ENCODE assay signal across 8 cellular contexts in genomic region chr18:8754995-8755955, GRCh38. TPM values are rescaled to one million over a fixed set of nuclear protein-coding genes. Genes with fewer than 3 reads are reported as not detected.
DNase-seq lines count a peak whose midpoint lies in the region; ATAC-seq and TF ChIP-seq lines count a peak whose summit lies in the region.

No MANE protein-coding gene starts in this region.

- no peak for TF ChIP-seq CTCF in mucosa of descending colon (IDR thresholded peaks at IDR 0.05)
- no peak for TF ChIP-seq CTCF in right atrium auricular region (IDR thresholded peaks at IDR 0.05)

- H3K36me3 Mint-ChIP-seq in CD8-positive, alpha-beta memory T cell, result no peaks in the 10 kb centered on the region

- no peaks in the 10 kb centered on the region for H3K9me3 Mint-ChIP-seq in CD8-positive, alpha-beta memory T cell

- H3K4me1 ChIP-seq in CD8-positive, alpha-beta memory T cell (ENCODE audit: insufficient read depth, low read length), result peaks cover 27% of the 10 kb centered on the region
- H3K4me1 ChIP-seq in mucosa of descending colon (ENCODE audit: low read depth) (peaks cover 12% of the 10 kb centered on the region), right atrium auricular region (no peaks in the 10 kb centered on the region)

- intact Hi-C loops in mucosa of descending colon (cut with DNase I, micrococcal nuclease), result no loop called here

- H3K4me3 Mint-ChIP-seq in CD8-positive, alpha-beta memory T cell, result peak overlapping the region in 6 of 7 donors; percentile 68 to 79 (median 74)

- H3K27ac ChIP-seq in CD8-positive, alpha-beta memory T cell (ENCODE audit: low read depth, low read length), result no peak overlapping the region
- H3K27ac ChIP-seq in right atrium auricular region, result no peak overlapping the region

- H3K27me3 ChIP-seq in CD8-positive, alpha-beta memory T cell (ENCODE audit: insufficient read depth, low read length, poor library complexity, severe bottlenecking), result no peaks in the 10 kb centered on the region
- H3K27me3 ChIP-seq in right atrium auricular region, result no peaks in the 10 kb centered on the region

- POLR2A ChIA-PET in CD8-positive, alpha-beta memory T cell (lab: Charles Lee), result no interaction called here

- DNase-seq in CD8-positive, alpha-beta memory T cell, result peak; percentile 17 to 82 (median 75)
- DNase-seq in activated T-cell treated with anti-CD3 and anti-CD28 coated beads, Interleukin-2, amount 50 U/mL, for 1 hour, result peak; percentile 26
- peak in 1 of 3 donors; percentile 49 for DNase-seq in mucosa of descending colon
- no peak for DNase-seq in right atrium auricular region (ENCODE audit: low spot score)
- no peak for DNase-seq in erythroblast (lab: John Stamatoyannopoulos, UW)
- no peak for DNase-seq in hypothalamus (lab: John Stamatoyannopoulos, UW)

- TF ChIP-seq POLR2A in erythroblast (IDR thresholded peaks at IDR 0.05; ENCODE audit: low read length), result no peak

- H3K4me3 ChIP-seq in CD8-positive, alpha-beta memory T cell (ENCODE audit: low read length), result peak overlapping the region; percentile 26
- H3K4me3 ChIP-seq in mucosa of descending colon (no peak overlapping the region), right atrium auricular region (no peak overlapping the region)

- ATAC-seq in HG03139 (IDR thresholded peaks at IDR 0.05; ENCODE audit: unreplicated experiment) (peak; percentile 83), mucosa of descending colon (peak; percentile 56), HG02763 (IDR thresholded peaks at IDR 0.05; ENCODE audit: unreplicated experiment) (no peak)

- peaks cover 28 to 38% (median 37%) of the 10 kb centered on the region in 3 donors for H3K4me1 Mint-ChIP-seq in CD8-positive, alpha-beta memory T cell

- CTCF ChIA-PET in CD8-positive, alpha-beta memory T cell (lab: Charles Lee), result no interaction called here

- H3K36me3 ChIP-seq in CD8-positive, alpha-beta memory T cell (ENCODE audit: insufficient read depth, low read length), result no peaks in the 10 kb centered on the region
- H3K36me3 ChIP-seq in mucosa of descending colon (ENCODE audit: low read depth), result no peaks in the 10 kb centered on the region
- H3K36me3 ChIP-seq in right atrium auricular region, result no peaks in the 10 kb centered on the region

- H3K9me3 ChIP-seq in CD8-positive, alpha-beta memory T cell (ENCODE audit: low read length), result no peaks in the 10 kb centered on the region
- H3K9me3 ChIP-seq in mucosa of descending colon (no peaks in the 10 kb centered on the region), right atrium auricular region (no peaks in the 10 kb centered on the region)

- peaks cover 3 to 4% of the 10 kb centered on the region in 2 donors for H3K27me3 Mint-ChIP-seq in CD8-positive, alpha-beta memory T cell

- H3K27ac Mint-ChIP-seq in CD8-positive, alpha-beta memory T cell, result peak overlapping the region in 7 of 8 donors; percentile 1 to 92 (median 72)

RNA-seq across cellular contexts. Expression of gene MTCL1, which starts 49.9 kb away (rescaled TPM):
- 1 to 10 TPM; 1.0 to 1.1 TPM for total RNA-seq in CD8-positive, alpha-beta memory T cell
- polyA plus RNA-seq in CD8-positive, alpha-beta memory T cell, result not detected
- 100 to 1,000 TPM in 1 of 3 donors, 10 to 100 TPM in 1, 1 to 10 TPM in 1; 4.1 to 141 (median 15.4) TPM for total RNA-seq in mucosa of descending colon
- total RNA-seq in right atrium auricular region, result 1 to 10 TPM; 5.4 to 7.2 TPM

Comparison
In these comparisons a context has a peak if more than half of its experiments do, and no peak if none do; other contexts are left out.
1. DNase-seq: peak in CD8-positive, alpha-beta memory T cell (5 of 5) and activated T-cell treated with anti-CD3 and anti-CD28 coated beads, Interleukin-2, amount 50 U/mL, for 1 hour (single experiment); none in right atrium auricular region (single experiment), erythroblast (0 of 2) and hypothalamus (0 of 51).